In genomic region chrX:119501511-119502148, GRCh38 we compare ENCODE assay signal across 18 cellular contexts. TPM values are rescaled to one million over a fixed set of nuclear protein-coding genes. Genes with fewer than 3 reads are reported as not detected.
DNase-seq lines count a peak whose midpoint lies in the region; ATAC-seq and TF ChIP-seq lines count a peak whose summit lies in the region.
"Had no signal": no experiment of that assay in that cellular context is flagged by ENCODE, and none has a peak within 500 bp of the region (broad histone marks: within the 10 kb centered on the region; RNA-seq: fewer than 3 reads in every experiment).

No MANE protein-coding gene starts in this region.

- H3K36me3 ChIP-seq in CD4-positive, CD25-positive, alpha-beta regulatory T cell (ENCODE audit: control insufficient read depth, insufficient read depth, low read length): no peaks in the 10 kb centered on the region
- H3K36me3 ChIP-seq in PC-3 (ENCODE audit: low read depth, low read length) (no peaks in the 10 kb centered on the region), sigmoid colon (no peaks in the 10 kb centered on the region)
- H3K36me3 ChIP-seq: SJCRH30, tibial nerve had no signal

- peak overlapping the region; percentile 85 for H3K4me2 ChIP-seq in PC-3 (ENCODE audit: low read length)
- H3K4me2 ChIP-seq: GM23338 had no signal

- no peak for TF ChIP-seq CTCF in PC-3 (conservative IDR thresholded peaks at IDR 0.05; ENCODE audit: low read depth, low read length)
- no peak for TF ChIP-seq CTCF in sigmoid colon (IDR thresholded peaks at IDR 0.05)

- no peaks in the 10 kb centered on the region for H4K20me1 ChIP-seq in PC-3 (ENCODE audit: low read length)

- 43 to 78% methylated on average over 7 of the region's 7 CpGs for WGBS in sigmoid colon, 2 donors

- H3K36me3 Mint-ChIP-seq in CD4-positive, CD25-positive, alpha-beta regulatory T cell: no peaks in the 10 kb centered on the region

- no TSS peak for BruUV-seq in PC-3 (replicated peaks; lab: Mats Ljungman, UMichigan)

- H3K79me2 ChIP-seq in PC-3 (ENCODE audit: low read length): no peaks in the 10 kb centered on the region

- no peaks in the 10 kb centered on the region for H3K9me3 Mint-ChIP-seq in CD4-positive, CD25-positive, alpha-beta regulatory T cell
- H3K9me3 Mint-ChIP-seq: GM23338; T-helper 2 cell treated with Interferon-gamma antibody and Interleukin-4, amounts not matched to agents 5 μg/mL and 100 μg/mL, for 36 hours had no signal

- POLR2A ChIA-PET in PC-3 (lab: Charles Lee; ENCODE audit: unreplicated experiment): no interaction called here

- peaks cover 9% of the 10 kb centered on the region for H3F3A ChIP-seq in PC-3 (ENCODE audit: low read length, unreplicated experiment)

- peak overlapping the region; percentile 83 for H3K9ac ChIP-seq in PC-3 (ENCODE audit: low read length)

- no peak for DNase-seq in CD4-positive, CD25-positive, alpha-beta regulatory T cell
- DNase-seq in PC-3 (peak; percentile 47), sigmoid colon (peak; percentile 7), GM03348 (ENCODE audit: low spot score) (no peak), OCI-M2 (lab: John Stamatoyannopoulos, UW; ENCODE audit: unreplicated experiment) (no peak), NCI-H2107 treated with DMSO at 0.1 percent for 48 hours (lab: John Stamatoyannopoulos, UW; ENCODE audit: unreplicated experiment) (no peak)
- DNase-seq: activated gamma-delta T cell treated with Interleukin-2 at 50 U/mL for 16 hours; Caco-2; NCI-H1694 treated with DMSO at 0.1 percent for 48 hours; stimulated activated CD4-positive, alpha-beta T cell treated with anti-CD3 and anti-CD28 coated beads, Interleukin-2, amount 100 ng/mL, for 48 hours; stimulated activated CD8-positive, alpha-beta memory T cell treated with anti-CD3 and anti-CD28 coated beads, Interleukin-4, amount 100 ng/mL, for 48 hours had no signal

- H3K4me1 Mint-ChIP-seq in CD4-positive, CD25-positive, alpha-beta regulatory T cell: peaks cover 0 to 25% (median 1%) of the 10 kb centered on the region in 4 donors

- no peak overlapping the region for H2AFZ ChIP-seq in PC-3 (ENCODE audit: low read length)
- H2AFZ ChIP-seq: GM23338 had no signal

- no peak for TF ChIP-seq EP300 in sigmoid colon (IDR thresholded peaks at IDR 0.05)

- H3K4me3 Mint-ChIP-seq in CD4-positive, CD25-positive, alpha-beta regulatory T cell: peak overlapping the region in 1 of 4 donors; percentile 28
- H3K4me3 Mint-ChIP-seq: GM23338; T-helper 2 cell treated with Interferon-gamma antibody and Interleukin-4, amounts not matched to agents 5 μg/mL and 100 μg/mL, for 36 hours had no signal

- peaks cover 12% of the 10 kb centered on the region for H3K4me1 ChIP-seq in CD4-positive, CD25-positive, alpha-beta regulatory T cell (ENCODE audit: control insufficient read depth, insufficient read depth, low read length, poor library complexity, severe bottlenecking)
- H3K4me1 ChIP-seq in PC-3 (ENCODE audit: insufficient read depth, low read length): peaks cover 35% of the 10 kb centered on the region
- peaks cover 0 to 9% (median 4%) of the 10 kb centered on the region in 4 donors for H3K4me1 ChIP-seq in sigmoid colon
- H3K4me1 ChIP-seq: Caco-2 had no signal

- no peak for ATAC-seq in CD4-positive, CD25-positive, alpha-beta regulatory T cell (ENCODE audit: low read depth in 2 of 2)
- ATAC-seq in PC-3: no peak
- ATAC-seq in esophagus mucosa: peak; percentile 77
- ATAC-seq in GM21529 (IDR thresholded peaks at IDR 0.05; ENCODE audit: unreplicated experiment): no peak
- ATAC-seq: activated CD4-positive, CD25-positive, alpha-beta regulatory T cell treated with anti-CD3 and anti-CD28 coated beads, Interleukin-2, amount 50 U/mL, for 24 hours had no signal

- peak overlapping the region; percentile 82 to 94 (median 90) for H3K27ac Mint-ChIP-seq in CD4-positive, CD25-positive, alpha-beta regulatory T cell
- H3K27ac Mint-ChIP-seq: GM23338; T-helper 2 cell treated with Interferon-gamma antibody and Interleukin-4, amounts not matched to agents 5 μg/mL and 100 μg/mL, for 36 hours had no signal

- CTCF ChIA-PET in PC-3 (lab: Charles Lee): no interaction called here

- intact Hi-C loops in PC-3 (cut with micrococcal nuclease) (no loop called here), sigmoid colon (cut with DNase I) (no loop called here)

- no peak for TF ChIP-seq POLR2A in sigmoid colon (IDR thresholded peaks at IDR 0.05)

- H3K27me3 Mint-ChIP-seq in CD4-positive, CD25-positive, alpha-beta regulatory T cell: peaks cover 4% of the 10 kb centered on the region

- no peaks in the 10 kb centered on the region for H3K9me3 ChIP-seq in CD4-positive, CD25-positive, alpha-beta regulatory T cell (ENCODE audit: control insufficient read depth in 2 of 2, low read length in 2 of 2)
- H3K9me3 ChIP-seq in PC-3 (ENCODE audit: low read length): no peaks in the 10 kb centered on the region
- no peaks in the 10 kb centered on the region for H3K9me3 ChIP-seq in sigmoid colon
- H3K9me3 ChIP-seq: Caco-2, SJCRH30, tibial nerve had no signal

- H3K4me3 ChIP-seq in CD4-positive, CD25-positive, alpha-beta regulatory T cell (ENCODE audit: low read depth, low read length): no peak overlapping the region
- peak overlapping the region; percentile 39; the same call in 1 of the 2 replicates for H3K4me3 ChIP-seq in PC-3 (ENCODE audit: low read length)
- H3K4me3 ChIP-seq in sigmoid colon: no peak overlapping the region
- H3K4me3 ChIP-seq: GM23338, SJCRH30, tibial nerve had no signal

- no peaks in the 10 kb centered on the region for H3K27me3 ChIP-seq in CD4-positive, CD25-positive, alpha-beta regulatory T cell (ENCODE audit: control insufficient read depth, insufficient read depth, low read length)
- H3K27me3 ChIP-seq in PC-3 (ENCODE audit: low read length) (no peaks in the 10 kb centered on the region), sigmoid colon (no peaks in the 10 kb centered on the region)
- H3K27me3 ChIP-seq: tibial nerve had no signal

- H3K9me2 ChIP-seq in PC-3 (replicated peaks; ENCODE audit: low read length): no peaks in the 10 kb centered on the region

- no peak overlapping the region for H3K27ac ChIP-seq in CD4-positive, CD25-positive, alpha-beta regulatory T cell (ENCODE audit: insufficient read depth, low read length, poor library complexity, severe bottlenecking)
- H3K27ac ChIP-seq in PC-3 (ENCODE audit: low read length): peak overlapping the region; percentile 100
- H3K27ac ChIP-seq in sigmoid colon: no peak overlapping the region
- H3K27ac ChIP-seq: SJCRH30, tibial nerve had no signal

RNA-seq across cellular contexts. Expression of gene SLC25A5, which starts 33.4 kb away (rescaled TPM):
- 165 TPM for total RNA-seq in CD4-positive, CD25-positive, alpha-beta regulatory T cell
- polyA plus RNA-seq in CD4-positive, CD25-positive, alpha-beta regulatory T cell: 100 to 1,000 TPM; 236 to 336 (median 273) TPM
- 410 and 544 TPM in 2 replicates for total RNA-seq in PC-3 (2014; rRNA removed)
- total RNA-seq in esophagus mucosa: 452 TPM
- total RNA-seq in sigmoid colon: 100 to 1,000 TPM; 269 to 356 (median 336) TPM
- 1,000 to 10,000 TPM in 2 of 3 donors, 100 to 1,000 TPM in 1; 934 to 2,420 (median 1,374) TPM for polyA plus RNA-seq in sigmoid colon

Comparison
In these comparisons a context has a peak if more than half of its experiments do, and no peak if none do; other contexts are left out.
1. DNase-seq: peak in PC-3 (single experiment) and sigmoid colon (single experiment); none in CD4-positive, CD25-positive, alpha-beta regulatory T cell (0 of 3), GM03348 (single experiment), OCI-M2 (single experiment) and NCI-H2107 treated with DMSO at 0.1 percent for 48 hours (single experiment).